ENCODE assay signal across 1 cellular context in genomic region chr16:4648917-4649316, GRCh38.
TF ChIP-seq lines count a peak whose summit lies in the region.

No MANE protein-coding gene starts in this region.

TF ChIP-seq in IMR-90, 13 proteins besides CTCF, POLR2A, EP300 and RAD21:
- TF ChIP-seq CEBPB (IDR thresholded peaks at IDR 0.05; ENCODE audit: low read depth, low read length) (no peak), RFX5 (IDR thresholded peaks at IDR 0.05; ENCODE audit: low read depth, low read length) (no peak), MAFK (IDR thresholded peaks at IDR 0.05; ENCODE audit: low read depth, low read length) (no peak), MXI1 (IDR thresholded peaks at IDR 0.05; ENCODE audit: borderline replicate concordance, low read depth, low read length) (no peak), ELK1 (IDR thresholded peaks at IDR 0.05; ENCODE audit: borderline replicate concordance, low read depth, low read length) (no peak), NFE2L2 (IDR thresholded peaks at IDR 0.05; ENCODE audit: low read depth, low read length) (no peak), RCOR1 (IDR thresholded peaks at IDR 0.05; ENCODE audit: insufficient replicate concordance, low read length) (no peak), SMC3 (IDR thresholded peaks at IDR 0.05; ENCODE audit: low read depth, low read length) (no peak), USF2 (IDR thresholded peaks at IDR 0.05; ENCODE audit: low read depth, low read length) (no peak), MAZ (IDR thresholded peaks at IDR 0.05; ENCODE audit: borderline replicate concordance, low read depth, low read length) (no peak), BHLHE40 (IDR thresholded peaks at IDR 0.05; ENCODE audit: low read depth, low read length) (no peak)
